Comparison of ENCODE assay signal across 1 cellular context in the genomic region with DNA sequence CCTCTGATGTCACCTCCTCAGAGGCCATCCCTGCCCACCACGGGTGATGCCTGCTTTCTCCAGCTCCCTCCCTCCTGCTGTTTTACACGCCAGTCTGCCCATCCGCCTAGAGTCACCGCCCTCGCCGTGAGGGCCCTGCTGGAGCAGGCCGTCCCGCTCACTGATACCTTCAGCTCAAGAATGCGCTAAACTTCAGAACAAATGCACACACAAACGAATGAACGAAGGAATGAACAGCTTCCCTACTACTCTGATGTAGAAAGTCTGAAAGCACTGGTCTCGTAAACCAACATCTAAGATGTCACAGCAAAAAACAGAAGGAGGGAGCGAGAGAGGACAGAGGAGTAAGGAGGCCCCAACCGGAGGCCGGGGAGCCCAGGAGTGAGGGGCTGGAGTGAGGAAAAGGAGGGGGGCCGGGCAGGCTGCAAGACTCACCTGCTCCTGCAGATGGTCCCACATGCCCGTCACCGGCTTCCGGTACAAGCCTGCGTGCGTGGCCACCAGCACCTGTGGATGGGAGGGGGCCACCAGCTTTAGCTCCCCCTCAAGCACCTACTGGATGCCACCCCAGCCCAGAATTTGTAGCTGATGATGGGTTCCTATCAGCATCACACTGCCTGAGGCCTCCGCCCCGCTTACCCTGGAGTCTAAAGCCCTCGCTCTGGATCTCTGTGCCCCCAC.
TF ChIP-seq lines count a peak whose summit lies in the region.

No MANE protein-coding gene starts in this region.

TF ChIP-seq in GM23338, 12 proteins besides CTCF, POLR2A, EP300 and RAD21:
- TF ChIP-seq CREB1 (CRISPR knock-in tag; IDR thresholded peaks at IDR 0.05; ENCODE audit: low read depth) (no peak), POLR2AphosphoS5 (IDR thresholded peaks at IDR 0.05; ENCODE audit: low read depth) (no peak), ZNF331 (CRISPR knock-in tag; IDR thresholded peaks at IDR 0.05; ENCODE audit: low read depth) (no peak), ZNF114 (CRISPR knock-in tag; IDR thresholded peaks at IDR 0.05) (no peak), JUNB (IDR thresholded peaks at IDR 0.05; ENCODE audit: unreplicated experiment) (no peak), NANOG (IDR thresholded peaks at IDR 0.05; ENCODE audit: borderline replicate concordance) (no peak), STAT1 (IDR thresholded peaks at IDR 0.05; ENCODE audit: unreplicated experiment) (no peak), EZH2phosphoT487 (IDR thresholded peaks at IDR 0.05; ENCODE audit: unreplicated experiment) (no peak), EZH2 (IDR thresholded peaks at IDR 0.05; ENCODE audit: low read depth, unreplicated experiment) (no peak)
- TF ChIP-seq, protein P1, sequence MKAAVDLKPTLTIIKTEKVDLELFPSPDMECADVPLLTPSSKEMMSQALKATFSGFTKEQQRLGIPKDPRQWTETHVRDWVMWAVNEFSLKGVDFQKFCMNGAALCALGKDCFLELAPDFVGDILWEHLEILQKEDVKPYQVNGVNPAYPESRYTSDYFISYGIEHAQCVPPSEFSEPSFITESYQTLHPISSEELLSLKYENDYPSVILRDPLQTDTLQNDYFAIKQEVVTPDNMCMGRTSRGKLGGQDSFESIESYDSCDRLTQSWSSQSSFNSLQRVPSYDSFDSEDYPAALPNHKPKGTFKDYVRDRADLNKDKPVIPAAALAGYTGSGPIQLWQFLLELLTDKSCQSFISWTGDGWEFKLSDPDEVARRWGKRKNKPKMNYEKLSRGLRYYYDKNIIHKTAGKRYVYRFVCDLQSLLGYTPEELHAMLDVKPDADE (IDR thresholded peaks at IDR 0.05) = no peak
- TF ChIP-seq, protein P2, sequence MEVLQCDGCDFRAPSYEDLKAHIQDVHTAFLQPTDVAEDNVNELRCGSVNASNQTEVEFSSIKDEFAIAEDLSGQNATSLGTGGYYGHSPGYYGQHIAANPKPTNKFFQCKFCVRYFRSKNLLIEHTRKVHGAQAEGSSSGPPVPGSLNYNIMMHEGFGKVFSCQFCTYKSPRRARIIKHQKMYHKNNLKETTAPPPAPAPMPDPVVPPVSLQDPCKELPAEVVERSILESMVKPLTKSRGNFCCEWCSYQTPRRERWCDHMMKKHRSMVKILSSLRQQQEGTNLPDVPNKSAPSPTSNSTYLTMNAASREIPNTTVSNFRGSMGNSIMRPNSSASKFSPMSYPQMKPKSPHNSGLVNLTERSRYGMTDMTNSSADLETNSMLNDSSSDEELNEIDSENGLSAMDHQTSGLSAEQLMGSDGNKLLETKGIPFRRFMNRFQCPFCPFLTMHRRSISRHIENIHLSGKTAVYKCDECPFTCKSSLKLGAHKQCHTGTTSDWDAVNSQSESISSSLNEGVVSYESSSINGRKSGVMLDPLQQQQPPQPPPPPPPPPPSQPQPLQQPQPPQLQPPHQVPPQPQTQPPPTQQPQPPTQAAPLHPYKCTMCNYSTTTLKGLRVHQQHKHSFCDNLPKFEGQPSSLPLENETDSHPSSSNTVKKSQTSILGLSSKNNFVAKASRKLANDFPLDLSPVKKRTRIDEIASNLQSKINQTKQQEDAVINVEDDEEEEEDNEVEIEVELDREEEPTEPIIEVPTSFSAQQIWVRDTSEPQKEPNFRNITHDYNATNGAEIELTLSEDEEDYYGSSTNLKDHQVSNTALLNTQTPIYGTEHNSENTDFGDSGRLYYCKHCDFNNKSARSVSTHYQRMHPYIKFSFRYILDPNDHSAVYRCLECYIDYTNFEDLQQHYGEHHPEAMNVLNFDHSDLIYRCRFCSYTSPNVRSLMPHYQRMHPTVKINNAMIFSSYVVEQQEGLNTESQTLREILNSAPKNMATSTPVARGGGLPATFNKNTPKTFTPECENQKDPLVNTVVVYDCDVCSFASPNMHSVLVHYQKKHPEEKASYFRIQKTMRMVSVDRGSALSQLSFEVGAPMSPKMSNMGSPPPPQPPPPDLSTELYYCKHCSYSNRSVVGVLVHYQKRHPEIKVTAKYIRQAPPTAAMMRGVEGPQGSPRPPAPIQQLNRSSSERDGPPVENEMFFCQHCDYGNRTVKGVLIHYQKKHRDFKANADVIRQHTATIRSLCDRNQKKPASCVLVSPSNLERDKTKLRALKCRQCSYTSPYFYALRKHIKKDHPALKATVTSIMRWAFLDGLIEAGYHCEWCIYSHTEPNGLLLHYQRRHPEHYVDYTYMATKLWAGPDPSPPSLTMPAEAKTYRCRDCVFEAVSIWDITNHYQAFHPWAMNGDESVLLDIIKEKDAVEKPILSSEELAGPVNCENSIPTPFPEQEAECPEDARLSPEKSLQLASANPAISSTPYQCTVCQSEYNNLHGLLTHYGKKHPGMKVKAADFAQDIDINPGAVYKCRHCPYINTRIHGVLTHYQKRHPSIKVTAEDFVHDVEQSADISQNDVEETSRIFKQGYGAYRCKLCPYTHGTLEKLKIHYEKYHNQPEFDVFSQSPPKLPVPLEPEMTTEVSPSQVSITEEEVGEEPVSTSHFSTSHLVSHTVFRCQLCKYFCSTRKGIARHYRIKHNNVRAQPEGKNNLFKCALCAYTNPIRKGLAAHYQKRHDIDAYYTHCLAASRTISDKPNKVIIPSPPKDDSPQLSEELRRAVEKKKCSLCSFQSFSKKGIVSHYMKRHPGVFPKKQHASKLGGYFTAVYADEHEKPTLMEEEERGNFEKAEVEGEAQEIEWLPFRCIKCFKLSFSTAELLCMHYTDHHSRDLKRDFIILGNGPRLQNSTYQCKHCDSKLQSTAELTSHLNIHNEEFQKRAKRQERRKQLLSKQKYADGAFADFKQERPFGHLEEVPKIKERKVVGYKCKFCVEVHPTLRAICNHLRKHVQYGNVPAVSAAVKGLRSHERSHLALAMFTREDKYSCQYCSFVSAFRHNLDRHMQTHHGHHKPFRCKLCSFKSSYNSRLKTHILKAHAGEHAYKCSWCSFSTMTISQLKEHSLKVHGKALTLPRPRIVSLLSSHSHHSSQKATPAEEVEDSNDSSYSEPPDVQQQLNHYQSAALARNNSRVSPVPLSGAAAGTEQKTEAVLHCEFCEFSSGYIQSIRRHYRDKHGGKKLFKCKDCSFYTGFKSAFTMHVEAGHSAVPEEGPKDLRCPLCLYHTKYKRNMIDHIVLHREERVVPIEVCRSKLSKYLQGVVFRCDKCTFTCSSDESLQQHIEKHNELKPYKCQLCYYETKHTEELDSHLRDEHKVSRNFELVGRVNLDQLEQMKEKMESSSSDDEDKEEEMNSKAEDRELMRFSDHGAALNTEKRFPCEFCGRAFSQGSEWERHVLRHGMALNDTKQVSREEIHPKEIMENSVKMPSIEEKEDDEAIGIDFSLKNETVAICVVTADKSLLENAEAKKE (CRISPR knock-in tag; IDR thresholded peaks at IDR 0.05) = no peak
- TF ChIP-seq, protein P3, sequence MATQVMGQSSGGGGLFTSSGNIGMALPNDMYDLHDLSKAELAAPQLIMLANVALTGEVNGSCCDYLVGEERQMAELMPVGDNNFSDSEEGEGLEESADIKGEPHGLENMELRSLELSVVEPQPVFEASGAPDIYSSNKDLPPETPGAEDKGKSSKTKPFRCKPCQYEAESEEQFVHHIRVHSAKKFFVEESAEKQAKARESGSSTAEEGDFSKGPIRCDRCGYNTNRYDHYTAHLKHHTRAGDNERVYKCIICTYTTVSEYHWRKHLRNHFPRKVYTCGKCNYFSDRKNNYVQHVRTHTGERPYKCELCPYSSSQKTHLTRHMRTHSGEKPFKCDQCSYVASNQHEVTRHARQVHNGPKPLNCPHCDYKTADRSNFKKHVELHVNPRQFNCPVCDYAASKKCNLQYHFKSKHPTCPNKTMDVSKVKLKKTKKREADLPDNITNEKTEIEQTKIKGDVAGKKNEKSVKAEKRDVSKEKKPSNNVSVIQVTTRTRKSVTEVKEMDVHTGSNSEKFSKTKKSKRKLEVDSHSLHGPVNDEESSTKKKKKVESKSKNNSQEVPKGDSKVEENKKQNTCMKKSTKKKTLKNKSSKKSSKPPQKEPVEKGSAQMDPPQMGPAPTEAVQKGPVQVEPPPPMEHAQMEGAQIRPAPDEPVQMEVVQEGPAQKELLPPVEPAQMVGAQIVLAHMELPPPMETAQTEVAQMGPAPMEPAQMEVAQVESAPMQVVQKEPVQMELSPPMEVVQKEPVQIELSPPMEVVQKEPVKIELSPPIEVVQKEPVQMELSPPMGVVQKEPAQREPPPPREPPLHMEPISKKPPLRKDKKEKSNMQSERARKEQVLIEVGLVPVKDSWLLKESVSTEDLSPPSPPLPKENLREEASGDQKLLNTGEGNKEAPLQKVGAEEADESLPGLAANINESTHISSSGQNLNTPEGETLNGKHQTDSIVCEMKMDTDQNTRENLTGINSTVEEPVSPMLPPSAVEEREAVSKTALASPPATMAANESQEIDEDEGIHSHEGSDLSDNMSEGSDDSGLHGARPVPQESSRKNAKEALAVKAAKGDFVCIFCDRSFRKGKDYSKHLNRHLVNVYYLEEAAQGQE (IDR thresholded peaks at IDR 0.05; ENCODE audit: unreplicated experiment) = no peak
